ENCODE assay signal across 10 cellular contexts in the genomic region with DNA sequence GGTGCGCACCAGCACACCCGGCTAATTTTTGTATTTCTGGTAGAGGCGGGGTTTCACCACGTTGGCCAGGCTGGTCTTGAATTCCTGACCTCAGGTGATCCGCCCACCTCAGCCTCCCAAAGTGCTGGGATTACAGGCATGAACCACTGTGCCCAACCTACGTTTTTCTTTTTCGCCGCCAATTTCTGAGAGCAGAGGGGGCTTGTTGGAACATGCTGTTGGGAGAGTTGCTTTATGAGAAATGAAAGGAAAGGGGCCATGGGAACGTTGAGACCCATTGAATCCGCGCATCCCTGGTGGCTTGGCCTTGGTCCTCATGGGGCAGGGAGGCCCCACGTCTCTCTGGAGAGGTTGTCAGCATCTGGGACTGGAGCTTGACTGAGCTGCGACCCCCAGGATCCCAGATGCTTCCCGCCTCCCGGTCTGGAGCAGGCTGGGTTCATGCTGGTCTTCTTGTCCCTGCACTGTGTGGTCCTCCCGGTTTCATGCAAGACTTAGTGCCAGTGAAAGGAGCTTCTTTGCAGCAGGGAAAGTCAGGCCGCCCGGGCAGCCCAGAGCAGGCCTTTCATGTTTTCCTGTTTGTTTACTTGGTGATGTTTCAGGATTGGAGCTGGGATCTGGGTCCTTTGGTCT. TPM values are rescaled to one million over a fixed set of nuclear protein-coding genes. Genes with fewer than 3 reads are reported as not detected.
A peak's percentile ranks its signal among the peaks of the same experiment; 100 is the strongest.
DNase-seq lines count a peak whose midpoint lies in the region; ATAC-seq and TF ChIP-seq lines count a peak whose summit lies in the region.
"Had no signal": no experiment of that assay in that cellular context is flagged by ENCODE, and none has a peak within 500 bp of the region (broad histone marks: within the 10 kb centered on the region; RNA-seq: fewer than 3 reads in every experiment).

No MANE protein-coding gene starts in this region.

- peak overlapping the region; percentile 53 to 73 for H3K27ac Mint-ChIP-seq in effector memory CD8-positive, alpha-beta T cell
- H3K27ac Mint-ChIP-seq: T-helper 2 cell treated with Interferon-gamma antibody and Interleukin-4, amounts not matched to agents 5 μg/mL and 100 μg/mL, for 36 hours had no signal

- in situ Hi-C loops in GM13977 (cut with MboI; ENCODE audit: low pct_unique_long_range_greater_than_20kb, low sequenced_read_pairs, unreplicated experiment), result no loop called here

- no peaks in the 10 kb centered on the region for H3K4me1 ChIP-seq in HEK293 (ENCODE audit: control insufficient read depth, insufficient read depth, low read length)
- H3K4me1 ChIP-seq in osteoblast (ENCODE audit: insufficient read depth, low read length), result peaks cover 27% of the 10 kb centered on the region

- CTCF ChIA-PET in HEK293 (lab: Yijun Ruan, JAX), result no interaction called here

- no peak for ATAC-seq in effector memory CD8-positive, alpha-beta T cell (replicated peaks)
- no peak for ATAC-seq in HG02870 (IDR thresholded peaks at IDR 0.05; ENCODE audit: unreplicated experiment)

- H3K36me3 Mint-ChIP-seq in effector memory CD8-positive, alpha-beta T cell (ENCODE audit: insufficient read depth), result peaks cover 3% of the 10 kb centered on the region

- DNase-seq in COLO668 (lab: John Stamatoyannopoulos, UW; ENCODE audit: unreplicated experiment), result peak; percentile 35
- no peak for DNase-seq in effector memory CD8-positive, alpha-beta T cell
- DNase-seq in osteoblast (ENCODE audit: insufficient read length, low spot score, missing footprints), result peak; percentile 77
- no peak for DNase-seq in activated CD4-positive, alpha-beta T cell treated with anti-CD3 and anti-CD28 coated beads for 48 hours
- no peak for DNase-seq in GM13977 (ENCODE audit: low spot score)
- DNase-seq: activated CD8-positive, alpha-beta memory T cell treated with anti-CD3 and anti-CD28 coated beads for 24 hours; OCI-M1 had no signal

- no peak overlapping the region for H3K4me2 ChIP-seq in osteoblast (ENCODE audit: insufficient read depth, low read length)

- H3K27ac ChIP-seq in HEK293 (ENCODE audit: extremely low read depth, low read depth, low read length) (no peak overlapping the region), osteoblast (ENCODE audit: low read depth, low read length) (no peak overlapping the region)

- POLR2A ChIA-PET in HEK293 (lab: Yijun Ruan, JAX), result no interaction called here

- H3K9me3 Mint-ChIP-seq in effector memory CD8-positive, alpha-beta T cell, result no peaks in the 10 kb centered on the region
- H3K9me3 Mint-ChIP-seq: T-helper 2 cell treated with Interferon-gamma antibody and Interleukin-4, amounts not matched to agents 5 μg/mL and 100 μg/mL, for 36 hours had no signal

- H3K79me2 ChIP-seq in osteoblast (ENCODE audit: insufficient read depth, low read length), result no peaks in the 10 kb centered on the region

- H3K9me3 ChIP-seq in HEK293 (ENCODE audit: control insufficient read depth, insufficient read depth, low read depth, low read length), result no peaks in the 10 kb centered on the region
- H3K9me3 ChIP-seq in osteoblast (ENCODE audit: low read depth, low read length), result no peaks in the 10 kb centered on the region

- H3K36me3 ChIP-seq in HEK293 (ENCODE audit: control insufficient read depth in 2 of 2, insufficient read depth in 1 of 2, low read length in 2 of 2), result no peaks in the 10 kb centered on the region
- H3K36me3 ChIP-seq in osteoblast (ENCODE audit: insufficient read depth, low read length), result peaks cover 6% of the 10 kb centered on the region

- peaks cover 34 to 91% of the 10 kb centered on the region in 2 donors for H3K27me3 Mint-ChIP-seq in effector memory CD8-positive, alpha-beta T cell

- H3K4me3 ChIP-seq in HEK293 (ENCODE audit: low read depth, low read length) (no peak overlapping the region), osteoblast (ENCODE audit: insufficient read depth, low read length) (no peak overlapping the region)

- no peaks in the 10 kb centered on the region for H4K20me1 ChIP-seq in osteoblast (ENCODE audit: insufficient read depth, low read length)

- no peak overlapping the region for H3K4me3 Mint-ChIP-seq in effector memory CD8-positive, alpha-beta T cell
- H3K4me3 Mint-ChIP-seq: T-helper 2 cell treated with Interferon-gamma antibody and Interleukin-4, amounts not matched to agents 5 μg/mL and 100 μg/mL, for 36 hours had no signal

- peaks cover 0 to 5% of the 10 kb centered on the region in 2 donors for H3K4me1 Mint-ChIP-seq in effector memory CD8-positive, alpha-beta T cell (ENCODE audit: low read depth in 2 of 2)

- TF ChIP-seq CTCF in HEK293 (tag by site-specific recombination; IDR thresholded peaks at IDR 0.05), result no peak
- no peak for TF ChIP-seq CTCF in osteoblast (IDR thresholded peaks at IDR 0.05; ENCODE audit: extremely low read depth, low read depth, low read length)
- TF ChIP-seq CTCF in GM13977 (IDR thresholded peaks at IDR 0.05; ENCODE audit: extremely low read depth, insufficient read depth, missing control alignments), result no peak

- H2AFZ ChIP-seq in osteoblast (ENCODE audit: low read length), result no peak overlapping the region

- no peaks in the 10 kb centered on the region for H3K27me3 ChIP-seq in osteoblast (ENCODE audit: insufficient read depth, low read length)

TF ChIP-seq in HEK293, 187 proteins besides CTCF, POLR2A, EP300 and RAD21:
- TF ChIP-seq, protein P1, sequence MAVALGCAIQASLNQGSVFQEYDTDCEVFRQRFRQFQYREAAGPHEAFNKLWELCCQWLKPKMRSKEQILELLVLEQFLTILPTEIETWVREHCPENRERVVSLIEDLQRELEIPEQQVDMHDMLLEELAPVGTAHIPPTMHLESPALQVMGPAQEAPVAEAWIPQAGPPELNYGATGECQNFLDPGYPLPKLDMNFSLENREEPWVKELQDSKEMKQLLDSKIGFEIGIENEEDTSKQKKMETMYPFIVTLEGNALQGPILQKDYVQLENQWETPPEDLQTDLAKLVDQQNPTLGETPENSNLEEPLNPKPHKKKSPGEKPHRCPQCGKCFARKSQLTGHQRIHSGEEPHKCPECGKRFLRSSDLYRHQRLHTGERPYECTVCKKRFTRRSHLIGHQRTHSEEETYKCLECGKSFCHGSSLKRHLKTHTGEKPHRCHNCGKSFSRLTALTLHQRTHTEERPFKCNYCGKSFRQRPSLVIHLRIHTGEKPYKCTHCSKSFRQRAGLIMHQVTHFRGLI (tag by site-specific recombination; IDR thresholded peaks at IDR 0.05), result 0 out of 2 replicates have a peak, but pooled peaks have one; percentile 25
- no peak for TF ChIP-seq ZSCAN30 (tag by site-specific recombination; IDR thresholded peaks at IDR 0.05)

RNA-seq across cellular contexts. Expression of gene CRISPLD2, which starts 22.8 kb away (rescaled TPM):
- total RNA-seq in osteoblast, result 40.2 and 122 TPM in 2 replicates

Comparison
In these comparisons a context has a peak if more than half of its experiments do, and no peak if none do; other contexts are left out.
1. DNase-seq: peak in COLO668 (single experiment) and osteoblast (single experiment); none in effector memory CD8-positive, alpha-beta T cell (0 of 3), activated CD4-positive, alpha-beta T cell treated with anti-CD3 and anti-CD28 coated beads for 48 hours (single experiment) and GM13977 (single experiment).